Comparison of ENCODE assay signal across 13 cellular contexts in the genomic region with DNA sequence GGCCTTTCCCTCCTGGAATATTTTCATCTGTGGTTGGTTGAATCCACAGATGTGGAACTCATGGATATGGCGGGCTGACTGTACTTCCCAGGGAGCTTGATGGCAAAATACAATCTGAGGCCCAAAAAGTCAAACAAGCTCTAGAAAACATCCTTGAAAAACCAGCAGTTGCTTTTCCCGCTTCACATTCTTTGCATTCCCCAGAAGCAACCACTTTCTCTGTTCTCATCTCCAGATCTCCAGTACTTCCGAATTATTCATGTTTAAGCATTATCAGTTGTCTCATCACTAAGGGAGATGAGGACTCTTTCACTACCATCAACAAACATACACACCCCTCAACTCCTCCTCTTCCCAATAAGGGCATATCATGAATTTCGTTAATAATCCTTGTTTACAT. TPM values are rescaled to one million over a fixed set of nuclear protein-coding genes. Genes with fewer than 3 reads are reported as not detected.
DNase-seq lines count a peak whose midpoint lies in the region; ATAC-seq and TF ChIP-seq lines count a peak whose summit lies in the region.
"Had no signal": no experiment of that assay in that cellular context is flagged by ENCODE, and none has a peak within 500 bp of the region (broad histone marks: within the 10 kb centered on the region; RNA-seq: fewer than 3 reads in every experiment).

No MANE protein-coding gene starts in this region.

- H4K5ac ChIP-seq in IMR-90 (ENCODE audit: low read depth, low read length) = no peak overlapping the region

- BruUV-seq in IMR-90 (replicated peaks; lab: Mats Ljungman, UMichigan) = no TSS peak

- H4K91ac ChIP-seq in IMR-90 (ENCODE audit: insufficient read depth, low read depth, low read length) = no peak overlapping the region

- no peaks in the 10 kb centered on the region for H3K9me3 ChIP-seq in IMR-90 (ENCODE audit: control insufficient read depth, insufficient read depth, low read length)
- H3K9me3 ChIP-seq: Caco-2, right atrium auricular region had no signal

- peak; percentile 48 for ATAC-seq in IMR-90 (ENCODE audit: low read depth)
- no peak for ATAC-seq in HG02763 (IDR thresholded peaks at IDR 0.05; ENCODE audit: unreplicated experiment)
- ATAC-seq: Panc1 had no signal

- no peak overlapping the region for H2AK5ac ChIP-seq in IMR-90 (ENCODE audit: low read depth, low read length)

- H3K56ac ChIP-seq in IMR-90 (ENCODE audit: extremely low read depth, insufficient read depth, low read length) = no peak overlapping the region

- no peak overlapping the region for H4K8ac ChIP-seq in IMR-90 (ENCODE audit: low read depth in 2 of 2, low read length in 2 of 2)

- no peak overlapping the region for H2BK20ac ChIP-seq in IMR-90 (ENCODE audit: low read depth, low read length)

- no peak overlapping the region for H2AK9ac ChIP-seq in IMR-90 (replicated peaks; ENCODE audit: low read depth, low read length, poor library complexity)

- H4K20me1 ChIP-seq in IMR-90 (ENCODE audit: insufficient read depth, low read length) = peaks cover 4% of the 10 kb centered on the region; the same call in 1 of the 2 replicates

- H2BK120ac ChIP-seq in IMR-90 (ENCODE audit: low read depth, low read length) = no peak overlapping the region

- POLR2A ChIA-PET in IMR-90 (lab: Charles Lee; ENCODE audit: unreplicated experiment) = interaction anchor here (0.6 kb wide), 1 partner anchor 193 kb away, joined by 4 read pairs; no protein-coding TSS in a partner anchor

- H3K4me3 ChIP-seq in IMR-90 (ENCODE audit: insufficient read depth, low read depth, low read length) (no peak overlapping the region), cardiac fibroblast (replicated peaks in 1 of 2; ENCODE audit: low read depth in 2 of 2, low read length in 2 of 2) (no peak overlapping the region), kidney epithelial cell (ENCODE audit: low read depth, low read length) (no peak overlapping the region)
- H3K4me3 ChIP-seq: right atrium auricular region had no signal

- no peak overlapping the region for H3K27ac ChIP-seq in IMR-90 (ENCODE audit: insufficient read depth, low read length)
- H3K27ac ChIP-seq: right atrium auricular region had no signal

- H3K4ac ChIP-seq in IMR-90 (ENCODE audit: low read depth, low read length) = no peak overlapping the region

- no peak for TF ChIP-seq RAD21 in IMR-90 (IDR thresholded peaks at IDR 0.05; ENCODE audit: low read length)

- no peaks in the 10 kb centered on the region for H3K27me3 ChIP-seq in IMR-90 (ENCODE audit: control insufficient read depth, insufficient read depth, low read length)
- no peaks in the 10 kb centered on the region for H3K27me3 ChIP-seq in kidney epithelial cell (ENCODE audit: control insufficient read depth, insufficient read depth, low read length)
- H3K27me3 ChIP-seq: right atrium auricular region had no signal

- in situ Hi-C loops in IMR-90 (cut with MboI; ENCODE audit: low sequenced_read_pairs) = no loop called here

- H3K36me3 ChIP-seq in IMR-90 (ENCODE audit: control insufficient read depth, insufficient read depth, low read length) (peaks cover 6% of the 10 kb centered on the region), kidney epithelial cell (ENCODE audit: control insufficient read depth, insufficient read depth, low read length) (no peaks in the 10 kb centered on the region)
- H3K36me3 ChIP-seq: right atrium auricular region had no signal

- TF ChIP-seq CTCF in IMR-90 (conservative IDR thresholded peaks at IDR 0.05; ENCODE audit: low read depth, low read length) (no peak), cardiac fibroblast (IDR thresholded peaks at IDR 0.05; ENCODE audit: low read depth, low read length) (no peak), kidney epithelial cell (IDR thresholded peaks at IDR 0.05; ENCODE audit: insufficient read depth, low read length, poor library complexity, severe bottlenecking) (no peak)

- peaks cover 3% of the 10 kb centered on the region; the same call in 1 of the 2 replicates for H3K4me1 ChIP-seq in IMR-90 (ENCODE audit: control insufficient read depth, insufficient read depth, low read length)
- H3K4me1 ChIP-seq: Caco-2 had no signal

- DNase-seq in AG20443 (ENCODE audit: low spot score) (peak; percentile 54), IMR-90 (peak; percentile 40), cardiac fibroblast (ENCODE audit: low read depth in 2 of 2) (peak; percentile 12 to 48), kidney epithelial cell (ENCODE audit: low read depth) (peak; percentile 12), NCI-H1417 treated with DMSO at 0.1 percent for 48 hours (lab: John Stamatoyannopoulos, UW) (no peak), DMS79 (lab: John Stamatoyannopoulos, UW) (no peak), cerebellar cortex (ENCODE audit: low spot score) (no peak)
- DNase-seq: Caco-2, NCI-H1105 treated with DMSO at 0.1 percent for 48 hours, NCI-H748 treated with DMSO at 0.1 percent for 48 hours had no signal

- H2BK5ac ChIP-seq in IMR-90 (ENCODE audit: low read depth, low read length, poor library complexity, severe bottlenecking) = no peak overlapping the region

- no peak overlapping the region for H2BK15ac ChIP-seq in IMR-90 (ENCODE audit: low read depth, low read length)

- 36 to 100% methylated on average over 1 to 2 of the region's 4 CpGs for WGBS in IMR-90 (ENCODE audit: extremely low coverage in 2 of 2, insufficient read length in 1 of 2), 2 experiments

- H2AFZ ChIP-seq in IMR-90 (replicated peaks; ENCODE audit: low read length, poor library complexity) = no peak overlapping the region

- dilution Hi-C loops in IMR-90 (cut with HindIII; ENCODE audit: low sequenced_read_pairs, unreplicated experiment) = no loop called here

- H3K14ac ChIP-seq in IMR-90 (replicated peaks; ENCODE audit: low read depth, low read length) = no peak overlapping the region

- CTCF ChIA-PET in IMR-90 (lab: Yijun Ruan, JAX) = interaction anchor here (0.6 kb wide), 1 partner anchor 74 kb away, joined by 4 read pairs; no protein-coding TSS in a partner anchor

- no peak for TF ChIP-seq POLR2A in IMR-90 (IDR thresholded peaks at IDR 0.05; ENCODE audit: low read depth, low read length)

- intact Hi-C loops in IMR-90 (cut with micrococcal nuclease) = loop anchor here (10.0 kb wide), 1 partner anchor 1276 kb away; no protein-coding TSS in a partner anchor

- no peak overlapping the region for H3K18ac ChIP-seq in IMR-90 (ENCODE audit: low read depth, low read length)

- H3K4me2 ChIP-seq in IMR-90 (ENCODE audit: low read depth, low read length) = no peak overlapping the region

- peaks cover 10% of the 10 kb centered on the region for H3K9me1 ChIP-seq in IMR-90 (ENCODE audit: insufficient read depth, low read length)

- peaks cover 0 to 10% of the 10 kb centered on the region in 2 experiments; a peak in 1 of 4 replicates for H3K79me1 ChIP-seq in IMR-90 (ENCODE audit: low read depth in 1 of 2, low read length in 2 of 2)

- H3K23ac ChIP-seq in IMR-90 (ENCODE audit: low read depth, low read length) = no peak overlapping the region

- H3K9ac ChIP-seq in IMR-90 (ENCODE audit: low read depth, low read length) = no peak overlapping the region

TF ChIP-seq in IMR-90, 13 proteins besides CTCF, POLR2A, EP300 and RAD21:
- TF ChIP-seq BHLHE40 (IDR thresholded peaks at IDR 0.05; ENCODE audit: low read depth, low read length) (no peak), NFE2L2 (IDR thresholded peaks at IDR 0.05; ENCODE audit: low read depth, low read length) (no peak), SMC3 (IDR thresholded peaks at IDR 0.05; ENCODE audit: low read depth, low read length) (no peak), CHD1 (IDR thresholded peaks at IDR 0.05; ENCODE audit: low read depth, low read length) (no peak), RCOR1 (IDR thresholded peaks at IDR 0.05; ENCODE audit: insufficient replicate concordance, low read length) (no peak), MAFK (IDR thresholded peaks at IDR 0.05; ENCODE audit: low read depth, low read length) (no peak), RFX5 (IDR thresholded peaks at IDR 0.05; ENCODE audit: low read depth, low read length) (no peak), FOS (IDR thresholded peaks at IDR 0.05; ENCODE audit: low read depth, low read length) (no peak), MAZ (IDR thresholded peaks at IDR 0.05; ENCODE audit: borderline replicate concordance, low read depth, low read length) (no peak), MXI1 (IDR thresholded peaks at IDR 0.05; ENCODE audit: borderline replicate concordance, low read depth, low read length) (no peak), CEBPB (IDR thresholded peaks at IDR 0.05; ENCODE audit: low read depth, low read length) (no peak)
- TF ChIP-seq, protein P1, sequence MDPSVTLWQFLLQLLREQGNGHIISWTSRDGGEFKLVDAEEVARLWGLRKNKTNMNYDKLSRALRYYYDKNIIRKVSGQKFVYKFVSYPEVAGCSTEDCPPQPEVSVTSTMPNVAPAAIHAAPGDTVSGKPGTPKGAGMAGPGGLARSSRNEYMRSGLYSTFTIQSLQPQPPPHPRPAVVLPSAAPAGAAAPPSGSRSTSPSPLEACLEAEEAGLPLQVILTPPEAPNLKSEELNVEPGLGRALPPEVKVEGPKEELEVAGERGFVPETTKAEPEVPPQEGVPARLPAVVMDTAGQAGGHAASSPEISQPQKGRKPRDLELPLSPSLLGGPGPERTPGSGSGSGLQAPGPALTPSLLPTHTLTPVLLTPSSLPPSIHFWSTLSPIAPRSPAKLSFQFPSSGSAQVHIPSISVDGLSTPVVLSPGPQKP (IDR thresholded peaks at IDR 0.05; ENCODE audit: borderline replicate concordance, low read depth, low read length) = no peak
- TF ChIP-seq, protein P2, sequence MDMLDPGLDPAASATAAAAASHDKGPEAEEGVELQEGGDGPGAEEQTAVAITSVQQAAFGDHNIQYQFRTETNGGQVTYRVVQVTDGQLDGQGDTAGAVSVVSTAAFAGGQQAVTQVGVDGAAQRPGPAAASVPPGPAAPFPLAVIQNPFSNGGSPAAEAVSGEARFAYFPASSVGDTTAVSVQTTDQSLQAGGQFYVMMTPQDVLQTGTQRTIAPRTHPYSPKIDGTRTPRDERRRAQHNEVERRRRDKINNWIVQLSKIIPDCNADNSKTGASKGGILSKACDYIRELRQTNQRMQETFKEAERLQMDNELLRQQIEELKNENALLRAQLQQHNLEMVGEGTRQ (IDR thresholded peaks at IDR 0.05; ENCODE audit: low read depth, low read length) = no peak

RNA-seq across cellular contexts. Expression of gene KIF5B, which starts 55.3 kb away (rescaled TPM):
- total RNA-seq in IMR-90 (2012; rRNA removed) (68.5 and 130 TPM in 2 replicates), kidney epithelial cell (147 and 149 TPM in 2 replicates)
- polyA plus RNA-seq in IMR-90 (2012; rRNA removed) = 26.7 and 33.5 TPM in 2 replicates
- 7.4 and 9.2 TPM in 2 replicates for polyA plus RNA-seq in IMR-90 (2012; cell fraction: cytosol; rRNA removed)
- polyA plus RNA-seq in IMR-90 (2012; cell fraction: nucleus; rRNA removed; ENCODE audit: low replicate concordance) = 4.8 and 13.7 TPM in 2 replicates

Comparison
In these comparisons a context has a peak if more than half of its experiments do, and no peak if none do; other contexts are left out.
1. DNase-seq: peak in AG20443 (single experiment), IMR-90 (single experiment), cardiac fibroblast (2 of 2) and kidney epithelial cell (single experiment); none in NCI-H1417 treated with DMSO at 0.1 percent for 48 hours (single experiment), DMS79 (single experiment) and cerebellar cortex (single experiment).